ENCODE assay signal across 17 cellular contexts in genomic region chr16:72085002-72085401, GRCh38. TPM values are rescaled to one million over a fixed set of nuclear protein-coding genes. Genes with fewer than 3 reads are reported as not detected.
A peak's percentile ranks its signal among the peaks of the same experiment; 100 is the strongest.
DNase-seq lines count a peak whose midpoint lies in the region; ATAC-seq and TF ChIP-seq lines count a peak whose summit lies in the region.
"Had no signal": no experiment of that assay in that cellular context is flagged by ENCODE, and none has a peak within 500 bp of the region (broad histone marks: within the 10 kb centered on the region; RNA-seq: fewer than 3 reads in every experiment).

No MANE protein-coding gene starts in this region.

- H3K4me1 ChIP-seq in heart right ventricle = peaks cover 0 to 9% (median 0%) of the 10 kb centered on the region in 9 donors
- H3K4me1 ChIP-seq: BLaER1 treated with 17β-estradiol and CSF1 and Interleukin-3, amounts not matched to agents 10 nM and 100 nM had no signal

- H3K36me3 ChIP-seq in heart right ventricle = peaks cover 0 to 61% (median 35%) of the 10 kb centered on the region in 9 donors

- WGBS in heart right ventricle, 2 donors = 58 to 66% methylated on average over 2 of the region's 2 CpGs

- H3K9me3 ChIP-seq in heart right ventricle = peaks cover 0 to 17% (median 0%) of the 10 kb centered on the region in 11 donors

- H3K27me3 ChIP-seq in heart right ventricle = no peaks in the 10 kb centered on the region
- H3K27me3 ChIP-seq: BLaER1 treated with 17β-estradiol and CSF1 and Interleukin-3, amounts not matched to agents 10 nM and 100 nM had no signal

- peak; percentile 93 for ATAC-seq in Right ventricle myocardium superior (ENCODE audit: poor library complexity)
- ATAC-seq in heart right ventricle = peak; percentile 61 to 96 (median 88)
- no peak for ATAC-seq in GM18520 (IDR thresholded peaks at IDR 0.05; ENCODE audit: unreplicated experiment)

- H3K27ac Mint-ChIP-seq in neural crest cell (ENCODE audit: unreplicated experiment) = peak overlapping the region; percentile 27
- H3K27ac Mint-ChIP-seq: CD4-positive, CD25-positive, alpha-beta regulatory T cell; HFFc6 had no signal

- intact Hi-C loops in Right ventricle myocardium superior (cut with DNase I) (no loop called here), cardiac septum (cut with DNase I) (no loop called here), heart right ventricle (cut with DNase I) (no loop called here)

- TF ChIP-seq CTCF in heart right ventricle (IDR thresholded peaks at IDR 0.05) (no peak), neural crest cell (conservative IDR thresholded peaks at IDR 0.05) (no peak)

- no peaks in the 10 kb centered on the region for H3K4me1 Mint-ChIP-seq in neural crest cell

- peaks cover 17% of the 10 kb centered on the region for H3K36me3 Mint-ChIP-seq in neural crest cell (ENCODE audit: low read depth)

- no peak overlapping the region for H3K4me3 ChIP-seq in heart right ventricle

- peak overlapping the region in 7 of 10 donors; percentile 13 to 64 (median 42) for H3K27ac ChIP-seq in heart right ventricle
- H3K27ac ChIP-seq: BLaER1 treated with 17β-estradiol and CSF1 and Interleukin-3, amounts not matched to agents 10 nM and 100 nM; HL-60 had no signal

- H3K9me3 Mint-ChIP-seq in neural crest cell = peaks cover 2% of the 10 kb centered on the region

- H3K27me3 Mint-ChIP-seq in neural crest cell (ENCODE audit: low read depth) = no peaks in the 10 kb centered on the region
- H3K27me3 Mint-ChIP-seq: CD4-positive, CD25-positive, alpha-beta regulatory T cell had no signal

- DNase-seq in Right ventricle myocardium superior (peak; percentile 80), cardiac septum (ENCODE audit: low spot score) (no peak), heart right ventricle (peak; percentile 58 to 60), neural crest cell (ENCODE audit: low read depth, low spot score) (no peak), globus pallidus (ENCODE audit: low spot score) (no peak), AG08395 (ENCODE audit: low spot score) (no peak)
- DNase-seq: 8988T; Calu3; CD4-positive, CD25-positive, alpha-beta regulatory T cell; DMS 273 treated with DMSO at 0.1 percent for 48 hours; HCEC 1CT; HFFc6 had no signal

- H3K4me3 Mint-ChIP-seq in neural crest cell = no peak overlapping the region
- H3K4me3 Mint-ChIP-seq: CD4-positive, CD25-positive, alpha-beta regulatory T cell; HFFc6 had no signal

RNA-seq across cellular contexts. Expression of gene TXNL4B, which starts 8.4 kb away (rescaled TPM):
- total RNA-seq in Right ventricle myocardium superior (6.9 TPM), cardiac septum (5.8 TPM), heart right ventricle (10 to 100 TPM in 1 of 10 donors, 1 to 10 TPM in 9; 3.2 to 11.7 (median 5.9) TPM), neural crest cell (11.8 and 13.5 TPM in 2 replicates)
- 10 to 100 TPM in 1 of 2 donors, 1 to 10 TPM in 1; 5.8 to 10.5 TPM for polyA plus RNA-seq in heart right ventricle

RNA-seq across cellular contexts. Expression of gene DHX38, which starts 8.6 kb away (rescaled TPM):
- total RNA-seq in Right ventricle myocardium superior = 38.1 TPM
- total RNA-seq in cardiac septum = 41.2 TPM
- total RNA-seq in heart right ventricle = 10 to 100 TPM; 29.1 to 46.5 (median 36.6) TPM
- polyA plus RNA-seq in heart right ventricle = 10 to 100 TPM; 41.4 to 50.6 TPM
- 84.0 and 86.0 TPM in 2 replicates for total RNA-seq in neural crest cell

RNA-seq across cellular contexts. Expression of gene HPR, which starts 22.0 kb away (rescaled TPM):
- total RNA-seq in Right ventricle myocardium superior = 87.8 TPM
- total RNA-seq in cardiac septum = 37.3 TPM
- 100 to 1,000 TPM in 2 of 10 donors, 10 to 100 TPM in 8; 32.9 to 133 (median 60.8) TPM for total RNA-seq in heart right ventricle
- 100 to 1,000 TPM in 1 of 2 donors, 10 to 100 TPM in 1; 37.2 to 115 TPM for polyA plus RNA-seq in heart right ventricle
- total RNA-seq in neural crest cell = not detected in 2 replicates
- total RNA-seq: Calu3; CD4-positive, CD25-positive, alpha-beta regulatory T cell; Daoy; H4; HFFc6 had no signal

RNA-seq across cellular contexts. Expression of gene HP, which starts 30.7 kb away (rescaled TPM):
- total RNA-seq in Right ventricle myocardium superior = 6.4 TPM
- total RNA-seq in cardiac septum = 8.3 TPM
- 10 to 100 TPM in 2 of 10 donors, 1 to 10 TPM in 7, under 1 TPM in 1; 0.47 to 26.6 (median 5.0) TPM for total RNA-seq in heart right ventricle
- 1 to 10 TPM; 4.0 to 8.9 TPM for polyA plus RNA-seq in heart right ventricle
- not detected in 2 replicates for total RNA-seq in neural crest cell
- total RNA-seq: Calu3; CD4-positive, CD25-positive, alpha-beta regulatory T cell; Daoy; HFFc6 had no signal
- polyA plus RNA-seq: CD4-positive, CD25-positive, alpha-beta regulatory T cell had no signal

Comparison
In these comparisons a context has a peak if more than half of its experiments do, and no peak if none do; other contexts are left out.
1. DNase-seq: peak in Right ventricle myocardium superior (single experiment) and heart right ventricle (2 of 2); none in cardiac septum (single experiment), neural crest cell (single experiment), globus pallidus (single experiment) and AG08395 (single experiment).
2. RNA of gene HPR, which starts 22.0 kb away (total RNA-seq): 87.8 TPM in Right ventricle myocardium superior (single experiment), 32.9 to 133 TPM in heart right ventricle and 37.3 TPM in cardiac septum (single experiment); not detected in neural crest cell; every median in the first group is over 10 times any median in the second.